ENCODE assay signal across 8 cellular contexts in genomic region chr5:74641014-74641777, GRCh38. TPM values are rescaled to one million over a fixed set of nuclear protein-coding genes. Genes with fewer than 3 reads are reported as not detected.
DNase-seq lines count a peak whose midpoint lies in the region; ATAC-seq and TF ChIP-seq lines count a peak whose summit lies in the region.

No MANE protein-coding gene starts in this region.

- H3K4me1 ChIP-seq in skeletal muscle tissue (ENCODE audit: control insufficient read depth in 3 of 3, insufficient read depth in 3 of 3, low read length in 3 of 3): peaks cover 25 to 42% (median 30%) of the 10 kb centered on the region in 3 donors

- peaks cover 0 to under 1% (median under 1%) of the 10 kb centered on the region in 3 donors for H3K36me3 ChIP-seq in skeletal muscle tissue (ENCODE audit: control insufficient read depth in 3 of 3, insufficient read depth in 3 of 3, low read length in 3 of 3)

- TF ChIP-seq CTCF in cardiac fibroblast (IDR thresholded peaks at IDR 0.05; ENCODE audit: low read depth, low read length): no peak

- peak overlapping the region; percentile 79 to 84 (median 79) for H3K9ac ChIP-seq in skeletal muscle tissue (ENCODE audit: low read depth in 1 of 3, low read length in 3 of 3)

- H3K27me3 ChIP-seq in skeletal muscle tissue (ENCODE audit: control insufficient read depth in 3 of 3, insufficient read depth in 3 of 3, low read length in 3 of 3): no peaks in the 10 kb centered on the region

- peak; percentile 13 for ATAC-seq in GM21526 (IDR thresholded peaks at IDR 0.05; ENCODE audit: low FRiP score, unreplicated experiment)

- H3K4me3 ChIP-seq in cardiac fibroblast (replicated peaks in 1 of 2; ENCODE audit: low read depth in 2 of 2, low read length in 2 of 2) (peak overlapping the region; percentile 79 to 98), skeletal muscle tissue (ENCODE audit: low read length in 3 of 3) (peak overlapping the region; percentile 86 to 93 (median 90))

- H3K9me3 ChIP-seq in skeletal muscle tissue (ENCODE audit: control insufficient read depth in 3 of 3, low read length in 3 of 3): no peaks in the 10 kb centered on the region

- peak overlapping the region; percentile 71 for H3K27ac ChIP-seq in skeletal muscle tissue (ENCODE audit: low read depth, low read length)

- DNase-seq in DMS153 (lab: John Stamatoyannopoulos, UW) (peak; percentile 31), HuH-7.5 (ENCODE audit: low spot score) (peak; percentile 33), SW 1271 (lab: John Stamatoyannopoulos, UW) (peak; percentile 91 to 93), cardiac fibroblast (ENCODE audit: low read depth in 2 of 2) (peak; percentile 74 to 86), islet precursor cell (peak; percentile 92), NCI-H2029 treated with DMSO at 0.1 percent for 48 hours (lab: John Stamatoyannopoulos, UW) (no peak)

RNA-seq across cellular contexts. Expression of gene ENC1, which starts 0.7 kb away (rescaled TPM):
- 35.5 TPM for total RNA-seq in skeletal muscle tissue

RNA-seq across cellular contexts. Expression of gene HEXB, which starts 43.8 kb away (rescaled TPM):
- total RNA-seq in skeletal muscle tissue: 42.3 TPM
